Comparison of ENCODE assay signal across 8 cellular contexts in the genomic region with DNA sequence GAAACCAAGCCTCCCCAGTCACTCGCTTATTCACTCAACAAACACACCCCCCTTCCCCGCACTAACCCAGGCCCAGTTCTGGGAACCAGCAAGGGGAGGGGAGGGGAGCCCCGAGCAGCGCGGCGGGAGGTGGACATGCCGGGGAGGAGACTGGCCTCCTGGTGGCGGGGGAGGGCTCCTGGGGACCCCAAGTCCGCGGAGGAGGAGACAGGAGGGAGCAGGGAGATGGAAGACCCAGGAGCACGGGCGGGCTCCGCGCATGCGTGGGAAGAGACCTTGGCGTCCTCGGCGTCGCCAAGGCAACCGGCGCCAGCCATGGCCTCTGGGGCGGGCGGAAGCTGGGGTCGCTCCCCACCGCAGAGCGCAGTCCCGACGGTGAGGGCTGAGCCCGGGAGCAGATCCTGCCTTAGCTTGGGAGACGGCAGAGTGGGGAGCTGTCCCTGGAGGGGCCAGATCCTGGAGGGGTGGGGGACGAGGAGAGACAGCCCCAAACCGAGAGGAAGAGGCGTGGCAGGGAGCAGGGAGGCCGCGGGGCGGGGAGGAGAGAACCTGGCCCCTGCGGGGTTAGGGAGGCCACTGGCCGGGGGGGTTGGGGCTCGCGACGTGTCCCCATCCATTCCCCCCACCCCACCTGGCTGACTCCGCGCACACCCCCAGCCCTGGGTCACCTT. TPM values are rescaled to one million over a fixed set of nuclear protein-coding genes. Genes with fewer than 3 reads are reported as not detected.
DNase-seq lines count a peak whose midpoint lies in the region; ATAC-seq and TF ChIP-seq lines count a peak whose summit lies in the region.

A gene (plus strand): TSS at position 302 of the 671 bp plus-strand sequence. CDS start 14 bp downstream, at position 316.

- H3K36me3 ChIP-seq in ascending aorta: no peaks in the 10 kb centered on the region

- H3K4me3 ChIP-seq in ascending aorta (peak within 1 kb of the TSS; percentile 58 to 67), iPS-11a (ENCODE audit: low read depth, low read length) (peak within 1 kb of the TSS; percentile 75), skeletal muscle cell (ENCODE audit: low read depth, low read length) (peak within 1 kb of the TSS; percentile 63)

- peaks cover 8% of the 10 kb centered on the region for H3K27me3 ChIP-seq in ascending aorta

- H3K4me1 ChIP-seq in ascending aorta: peaks cover 0 to 12% of the 10 kb centered on the region in 2 donors

- no peak for TF ChIP-seq CTCF in ascending aorta (IDR thresholded peaks at IDR 0.05)

- ATAC-seq in HG02970 (IDR thresholded peaks at IDR 0.05; ENCODE audit: low FRiP score, unreplicated experiment): no peak

- H3K9me3 ChIP-seq in ascending aorta: no peaks in the 10 kb centered on the region

- intact Hi-C loops in ascending aorta (cut with DNase I): no loop called here

- no peak within 1 kb of the TSS for H3K27ac ChIP-seq in ascending aorta

- peak; percentile 67 for DNase-seq in SIG-M5 treated with dmso at 0.1 percent for 504 hours (lab: John Stamatoyannopoulos, UW; ENCODE audit: unreplicated experiment)
- DNase-seq in SIG-M5 (lab: John Stamatoyannopoulos, UW): no peak
- DNase-seq in M059J (ENCODE audit: low read depth): peak; percentile 66
- peak; percentile 62 for DNase-seq in T-helper 22 cell (ENCODE audit: low read depth)
- DNase-seq in ascending aorta (ENCODE audit: low spot score in 2 of 2): peak in 1 of 2 donors; percentile 71
- no peak for DNase-seq in skeletal muscle cell (ENCODE audit: low read depth)

RNA-seq across cellular contexts. Expression of the gene that starts here (rescaled TPM):
- 0.05 TPM in 1 of 2 replicates, not detected in the other for total RNA-seq in M059J (2014; rRNA removed; shearing (Covaris generic))
- total RNA-seq in ascending aorta: 1.5 TPM

Comparison
In these comparisons a context has a peak if more than half of its experiments do, and no peak if none do; other contexts are left out.
1. DNase-seq: peak in SIG-M5 treated with dmso at 0.1 percent for 504 hours (single experiment) and T-helper 22 cell (single experiment); none in SIG-M5 (single experiment) and skeletal muscle cell (single experiment).
2. Peak in DNase-seq in M059J; RNA of the gene not detected or under 1 TPM.
3. Peak in every context shown above with its lines, with median percentiles within 50 percentile points of each other: H3K4me3 ChIP-seq.